ENCODE assay signal across 1 cellular context in the genomic region with DNA sequence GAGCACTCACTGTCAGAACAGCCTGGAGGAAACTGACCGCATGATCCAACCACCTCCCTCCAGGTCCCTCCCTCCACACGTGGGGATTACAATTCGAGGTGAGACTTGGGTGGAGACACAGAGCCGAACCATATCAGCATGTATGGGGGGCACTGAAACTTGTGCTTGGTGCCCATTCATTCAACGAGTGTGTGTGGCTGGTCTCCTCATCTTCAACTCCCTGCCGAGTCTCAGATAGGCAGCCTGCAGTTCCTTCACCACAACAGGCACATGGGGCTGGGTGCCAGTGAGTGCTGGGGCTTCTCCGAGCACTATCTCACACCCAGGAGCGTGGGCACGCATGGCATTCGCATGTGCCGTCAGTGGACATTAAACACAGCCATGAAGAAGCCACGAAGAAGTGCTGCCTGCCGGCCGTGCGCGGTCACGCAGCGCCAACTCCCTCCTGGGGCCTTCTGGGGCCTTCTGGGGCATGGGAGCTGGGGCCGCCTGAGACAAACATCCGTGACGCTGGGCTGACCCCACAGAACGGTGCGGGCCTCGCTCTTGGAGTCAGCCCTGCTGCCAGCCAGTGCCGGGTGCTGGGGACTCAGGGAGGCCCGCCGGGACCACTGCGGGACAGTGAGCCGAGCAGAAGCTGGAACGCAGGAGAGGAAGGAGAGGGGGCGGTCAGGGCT.
TF ChIP-seq lines count a peak whose summit lies in the region.

No MANE protein-coding gene starts in this region.

TF ChIP-seq in A549, 52 proteins besides CTCF, POLR2A, EP300 and RAD21 (continued from another document):
- TF ChIP-seq GATA3 (IDR thresholded peaks at IDR 0.05; ENCODE audit: borderline replicate concordance): no peak
